ENCODE assay signal across 16 cellular contexts in genomic region chrX:48978226-48978625, GRCh38. TPM values are rescaled to one million over a fixed set of nuclear protein-coding genes. Genes with fewer than 3 reads are reported as not detected.
DNase-seq lines count a peak whose midpoint lies in the region; ATAC-seq and TF ChIP-seq lines count a peak whose summit lies in the region.
"Had no signal": no experiment of that assay in that cellular context is flagged by ENCODE, and none has a peak within 500 bp of the region (broad histone marks: within the 10 kb centered on the region; RNA-seq: fewer than 3 reads in every experiment).

No MANE protein-coding gene starts in this region.

- H3K4me1 ChIP-seq in right cardiac atrium (ENCODE audit: control insufficient read depth, insufficient read depth, low read length) = no peaks in the 10 kb centered on the region
- H3K4me1 ChIP-seq: BLaER1, HAP-1 had no signal

- no peak overlapping the region for H3K4me3 Mint-ChIP-seq in CD14-positive monocyte
- no peak overlapping the region for H3K4me3 Mint-ChIP-seq in HFFc6
- H3K4me3 Mint-ChIP-seq in memory B cell = no peak overlapping the region
- H3K4me3 Mint-ChIP-seq: CD4-positive, alpha-beta T cell had no signal

- peak overlapping the region in 4 of 7 donors; percentile 12 to 39 (median 34) for H3K27ac Mint-ChIP-seq in CD14-positive monocyte
- H3K27ac Mint-ChIP-seq in HFFc6 = 0 out of 2 replicates have a peak overlapping the region, but pooled peaks have one; percentile 18
- peak overlapping the region; percentile 67 for H3K27ac Mint-ChIP-seq in memory B cell
- H3K27ac Mint-ChIP-seq: CD4-positive, alpha-beta T cell had no signal

- no peak overlapping the region for H3K4me3 ChIP-seq in right cardiac atrium (ENCODE audit: low read length)
- H3K4me3 ChIP-seq: BLaER1, HAP-1 had no signal

- no peaks in the 10 kb centered on the region for H3K9me3 ChIP-seq in right cardiac atrium (ENCODE audit: control insufficient read depth, low read length)
- H3K9me3 ChIP-seq: BLaER1, HAP-1 had no signal

- WGBS in right cardiac atrium = 92% methylated on average over 5 of the region's 5 CpGs

- H3K27me3 Mint-ChIP-seq in CD14-positive monocyte (ENCODE audit: low read depth in 3 of 3) (peaks cover 0 to 3% (median 0%) of the 10 kb centered on the region in 3 donors), HFFc6 (ENCODE audit: insufficient read depth) (no peaks in the 10 kb centered on the region; the same call in 1 of the 2 replicates), memory B cell (no peaks in the 10 kb centered on the region)
- H3K27me3 Mint-ChIP-seq: CD4-positive, alpha-beta T cell had no signal

- no peak for DNase-seq in CD14-positive monocyte (ENCODE audit: low spot score)
- DNase-seq in HFFc6 = no peak
- DNase-seq in memory B cell (ENCODE audit: low spot score in 2 of 2) = no peak
- no peak for DNase-seq in stimulated activated CD4-positive, alpha-beta T cell treated with anti-CD3 and anti-CD28 coated beads, Interleukin-15, amount 100 ng/mL, for 24 hours
- DNase-seq in right cardiac atrium = no peak
- DNase-seq: Calu3; CD4-positive, alpha-beta T cell; COR-L47; DMS53; DMS79 treated with DMSO at 0.1 percent for 48 hours; GF-D8; GOT3 had no signal

- H3K9me3 Mint-ChIP-seq in CD14-positive monocyte (peaks cover 0 to under 1% (median 0%) of the 10 kb centered on the region in 7 donors), HFFc6 (no peaks in the 10 kb centered on the region), memory B cell (no peaks in the 10 kb centered on the region)
- H3K9me3 Mint-ChIP-seq: CD4-positive, alpha-beta T cell had no signal

- intact Hi-C loops in CD14-positive monocyte (cut with micrococcal nuclease) (no loop called here), right cardiac atrium (cut with DNase I) (no loop called here)

- ATAC-seq in memory B cell (ENCODE audit: low read depth) (no peak), HG03159 (IDR thresholded peaks at IDR 0.05; ENCODE audit: unreplicated experiment) (no peak), right cardiac atrium (no peak)

- H3K4me1 Mint-ChIP-seq in CD14-positive monocyte (no peaks in the 10 kb centered on the region), HFFc6 (ENCODE audit: low read depth) (peaks cover 3% of the 10 kb centered on the region), memory B cell (peaks cover 6% of the 10 kb centered on the region)

- no peaks in the 10 kb centered on the region for H3K27me3 ChIP-seq in right cardiac atrium (ENCODE audit: control insufficient read depth, insufficient read depth)

- H3K36me3 Mint-ChIP-seq in CD14-positive monocyte = peaks cover 67 to 76% of the 10 kb centered on the region in 2 donors
- H3K36me3 Mint-ChIP-seq in HFFc6 (ENCODE audit: low read depth) = peaks cover 14% of the 10 kb centered on the region
- peaks cover 31% of the 10 kb centered on the region for H3K36me3 Mint-ChIP-seq in memory B cell

- no peak overlapping the region for H3K27ac ChIP-seq in right cardiac atrium (ENCODE audit: low read length)
- H3K27ac ChIP-seq: BLaER1, C4-2B had no signal

- TF ChIP-seq CTCF in CD14-positive monocyte (IDR thresholded peaks at IDR 0.05) = no peak
- no peak for TF ChIP-seq CTCF in HFFc6 (IDR thresholded peaks at IDR 0.05)

RNA-seq across cellular contexts. Expression of gene KCND1, which starts 6.6 kb away (rescaled TPM):
- polyA plus RNA-seq in CD14-positive monocyte (not detected), right cardiac atrium (0.97 TPM)
- total RNA-seq in HFFc6 (2021; fragmentation: NEBNext Ultra II Directional; extraction: Animal tissue kit (Norgen Biotek cat#: 25700)) = 1 to 10 TPM; 3.0 to 6.2 (median 5.4) TPM
- total RNA-seq in right cardiac atrium = 1 to 10 TPM; 1.3 to 1.6 (median 1.5) TPM

RNA-seq across cellular contexts. Expression of gene OTUD5, which starts 20.8 kb away (rescaled TPM):
- polyA plus RNA-seq in CD14-positive monocyte (10 to 100 TPM in 1 of 2 donors, 1 to 10 TPM in 1; 8.4 to 12.4 TPM), right cardiac atrium (19.9 TPM)
- total RNA-seq in HFFc6 (2021; fragmentation: NEBNext Ultra II Directional; extraction: Animal tissue kit (Norgen Biotek cat#: 25700)) = 10 to 100 TPM; 47.6 to 55.0 (median 52.7) TPM
- total RNA-seq in right cardiac atrium = 10 to 100 TPM; 22.7 to 27.3 (median 24.9) TPM

RNA-seq across cellular contexts. Expression of gene GRIPAP1, which starts 23.8 kb away (rescaled TPM):
- polyA plus RNA-seq in CD14-positive monocyte = 10 to 100 TPM in 1 of 2 donors, 1 to 10 TPM in 1; 3.8 to 10.7 TPM
- 10 to 100 TPM; 23.2 to 32.1 (median 27.5) TPM for total RNA-seq in HFFc6 (2021; fragmentation: NEBNext Ultra II Directional; extraction: Animal tissue kit (Norgen Biotek cat#: 25700))
- 10 to 100 TPM; 24.0 to 34.1 (median 27.8) TPM for total RNA-seq in right cardiac atrium
- polyA plus RNA-seq in right cardiac atrium = 20.6 TPM

RNA-seq across cellular contexts. Expression of gene PIM2, which starts 59.4 kb away (rescaled TPM):
- polyA plus RNA-seq in CD14-positive monocyte (1 to 10 TPM; 6.7 to 9.9 TPM), right cardiac atrium (4.3 TPM)
- total RNA-seq in HFFc6 (2021; fragmentation: NEBNext Ultra II Directional; extraction: Animal tissue kit (Norgen Biotek cat#: 25700)) = 1 to 10 TPM; 5.8 to 7.5 (median 6.5) TPM
- total RNA-seq in right cardiac atrium = 1 to 10 TPM; 3.6 to 6.6 (median 5.7) TPM
